Comparison of ENCODE assay signal across 20 cellular contexts in genomic region chr9:3409453-3409852, GRCh38.
DNase-seq lines count a peak whose midpoint lies in the region; ATAC-seq, FAIRE-seq and TF ChIP-seq lines count a peak whose summit lies in the region.
"Had no signal": no experiment of that assay in that cellular context is flagged by ENCODE, and none has a peak within 500 bp of the region (broad histone marks: within the 10 kb centered on the region; RNA-seq: fewer than 3 reads in every experiment).

No MANE protein-coding gene starts in this region.

- no peaks in the 10 kb centered on the region for H3K27me3 ChIP-seq in IMR-90 (ENCODE audit: control insufficient read depth, insufficient read depth, low read length)
- H3K27me3 ChIP-seq: BLaER1 had no signal

- no CpG with 5 or more reads among the region's 1 CpG for WGBS in IMR-90 (ENCODE audit: extremely low coverage in 2 of 2, insufficient read length in 1 of 2), 2 experiments

- DNase-seq in IMR-90, result no peak
- DNase-seq in NCI-H1436 (lab: John Stamatoyannopoulos, UW), result no peak
- DNase-seq: 8988T; Caco-2; CD4-positive, CD25-positive, alpha-beta regulatory T cell; CD8-positive, alpha-beta T cell; DMS153; DND-41; GDM1; GM23248; HFFc6 had no signal

- TF ChIP-seq RAD21 in IMR-90 (IDR thresholded peaks at IDR 0.05; ENCODE audit: low read length), result no peak

- no TSS peak for BruUV-seq in IMR-90 (replicated peaks; lab: Mats Ljungman, UMichigan)

- no peak for ATAC-seq in IMR-90 (ENCODE audit: low read depth)
- no peak for ATAC-seq in HG02885 (IDR thresholded peaks at IDR 0.05; ENCODE audit: poor library complexity, unreplicated experiment)
- no peak for ATAC-seq in HG03342 (IDR thresholded peaks at IDR 0.05; ENCODE audit: unreplicated experiment)
- ATAC-seq: CD8-positive, alpha-beta T cell; GM12878 had no signal

- dilution Hi-C loops in IMR-90 (cut with HindIII; ENCODE audit: low sequenced_read_pairs, unreplicated experiment), result no loop called here

- no peak overlapping the region for H3K27ac ChIP-seq in IMR-90 (ENCODE audit: insufficient read depth, low read length)
- H3K27ac ChIP-seq: BLaER1, C4-2B, GM23248 had no signal

- no peaks in the 10 kb centered on the region for H3K4me1 ChIP-seq in IMR-90 (ENCODE audit: control insufficient read depth, insufficient read depth, low read length)
- H3K4me1 ChIP-seq: BLaER1, Caco-2 had no signal

- H2BK20ac ChIP-seq in IMR-90 (ENCODE audit: low read depth, low read length), result no peak overlapping the region

- H3K4ac ChIP-seq in IMR-90 (ENCODE audit: low read depth, low read length), result no peak overlapping the region

- H4K91ac ChIP-seq in IMR-90 (ENCODE audit: insufficient read depth, low read depth, low read length), result no peak overlapping the region

- in situ Hi-C loops in IMR-90 (cut with MboI; ENCODE audit: low sequenced_read_pairs), result no loop called here

- no peak for TF ChIP-seq CTCF in IMR-90 (conservative IDR thresholded peaks at IDR 0.05; ENCODE audit: low read depth, low read length)

- no peak overlapping the region for H3K14ac ChIP-seq in IMR-90 (replicated peaks; ENCODE audit: low read depth, low read length)

- no peak overlapping the region for H3K4me2 ChIP-seq in IMR-90 (ENCODE audit: low read depth, low read length)
- H3K4me2 ChIP-seq: BLaER1 had no signal

- H2AK9ac ChIP-seq in IMR-90 (replicated peaks; ENCODE audit: low read depth, low read length, poor library complexity), result no peak overlapping the region

- H2BK120ac ChIP-seq in IMR-90 (ENCODE audit: low read depth, low read length), result no peak overlapping the region

- no peaks in the 10 kb centered on the region for H3K36me3 ChIP-seq in IMR-90 (ENCODE audit: control insufficient read depth, insufficient read depth, low read length)
- H3K36me3 ChIP-seq: BLaER1, HAP-1 had no signal

- H3K56ac ChIP-seq in IMR-90 (ENCODE audit: extremely low read depth, insufficient read depth, low read length), result no peak overlapping the region

- intact Hi-C loops in IMR-90 (cut with micrococcal nuclease), result no loop called here

- H2AK5ac ChIP-seq in IMR-90 (ENCODE audit: low read depth, low read length), result no peak overlapping the region

- no peak overlapping the region for H3K9ac ChIP-seq in IMR-90 (ENCODE audit: low read depth, low read length)
- H3K9ac ChIP-seq: BLaER1, GM23248 had no signal

- no peaks in the 10 kb centered on the region for H4K20me1 ChIP-seq in IMR-90 (ENCODE audit: insufficient read depth, low read length)
- H4K20me1 ChIP-seq: BLaER1 had no signal

- H4K5ac ChIP-seq in IMR-90 (ENCODE audit: low read depth, low read length), result no peak overlapping the region

- FAIRE-seq in A204.1 (lab: Jason Lieb, UNC) (peak; percentile 48), G401.6 (lab: Jason Lieb, UNC) (peak; percentile 36)
- FAIRE-seq: GM12878, GM19239 had no signal

- no peak for TF ChIP-seq POLR2A in IMR-90 (IDR thresholded peaks at IDR 0.05; ENCODE audit: low read depth, low read length)

- no peak overlapping the region for H3K23ac ChIP-seq in IMR-90 (ENCODE audit: low read depth, low read length)

- no peak overlapping the region for H2BK5ac ChIP-seq in IMR-90 (ENCODE audit: low read depth, low read length, poor library complexity, severe bottlenecking)

- no peaks in the 10 kb centered on the region for H3K79me1 ChIP-seq in IMR-90 (ENCODE audit: low read depth in 1 of 2, low read length in 2 of 2)

- no peaks in the 10 kb centered on the region for H3K9me3 ChIP-seq in IMR-90 (ENCODE audit: control insufficient read depth, insufficient read depth, low read length)
- H3K9me3 ChIP-seq: BLaER1, Caco-2, HAP-1 had no signal

- POLR2A ChIA-PET in IMR-90 (lab: Charles Lee; ENCODE audit: unreplicated experiment), result no interaction called here

- no peaks in the 10 kb centered on the region for H3K9me1 ChIP-seq in IMR-90 (ENCODE audit: insufficient read depth, low read length)

- H2AFZ ChIP-seq in IMR-90 (replicated peaks; ENCODE audit: low read length, poor library complexity), result no peak overlapping the region
- H2AFZ ChIP-seq: GM23248 had no signal

- no peak overlapping the region for H4K8ac ChIP-seq in IMR-90 (ENCODE audit: low read depth in 2 of 2, low read length in 2 of 2)

- H2BK15ac ChIP-seq in IMR-90 (ENCODE audit: low read depth, low read length), result no peak overlapping the region

- H3K18ac ChIP-seq in IMR-90 (ENCODE audit: low read depth, low read length), result no peak overlapping the region

- CTCF ChIA-PET in IMR-90 (lab: Yijun Ruan, JAX), result no interaction called here

- no peak overlapping the region for H3K4me3 ChIP-seq in IMR-90 (ENCODE audit: insufficient read depth, low read depth, low read length)
- H3K4me3 ChIP-seq: BLaER1, GM12878, GM23248, HAP-1 had no signal

TF ChIP-seq in IMR-90, 13 proteins besides CTCF, POLR2A, EP300 and RAD21:
- TF ChIP-seq NFE2L2 (IDR thresholded peaks at IDR 0.05; ENCODE audit: low read depth, low read length), result no peak
- TF ChIP-seq MAFK (IDR thresholded peaks at IDR 0.05; ENCODE audit: low read depth, low read length), result peak; percentile 53
